9 cellular contexts compared by ENCODE assay signal in genomic region chr11:61973603-61974162, GRCh38. TPM values are rescaled to one million over a fixed set of nuclear protein-coding genes. Genes with fewer than 3 reads are reported as not detected.
DNase-seq lines count a peak whose midpoint lies in the region; ATAC-seq and TF ChIP-seq lines count a peak whose summit lies in the region.
"Had no signal": no experiment of that assay in that cellular context is flagged by ENCODE, and none has a peak within 500 bp of the region (broad histone marks: within the 10 kb centered on the region; RNA-seq: fewer than 3 reads in every experiment).

No MANE protein-coding gene starts in this region.

- H3K9me3 ChIP-seq in tibial artery = no peaks in the 10 kb centered on the region

- DNase-seq in activated CD8-positive, alpha-beta memory T cell treated with anti-CD3 and anti-CD28 coated beads for 24 hours = peak; percentile 52
- DNase-seq in activated CD8-positive, alpha-beta memory T cell treated with anti-CD3 and anti-CD28 coated beads, Interleukin-2, amount 10 ng/mL, durations not matched to agents 7 days and 5 days = no peak
- DNase-seq in brain microvascular endothelial cell = no peak
- DNase-seq in mesothelial cell of epicardium (ENCODE audit: low spot score in 2 of 2, unreplicated experiment in 2 of 2) = peak in 1 of 2 experiments; percentile 37
- DNase-seq in tibial artery = peak; percentile 49 to 76
- no peak for DNase-seq in stimulated activated CD4-positive, alpha-beta T cell treated with anti-CD3 and anti-CD28 coated beads, Interleukin-2, amount 100 ng/mL, for 48 hours
- DNase-seq in NOMO-1 treated with dmso at 0.1 percent for 144 hours (lab: John Stamatoyannopoulos, UW; ENCODE audit: unreplicated experiment) = no peak
- DNase-seq: C1 segment of cervical spinal cord had no signal

- intact Hi-C loops in tibial artery (cut with DNase I; ENCODE audit: low total_unique reads) = loop anchor here (5.0 kb wide), 1 partner anchor 134 kb away; no protein-coding TSS in a partner anchor

- no peak overlapping the region for H3K27ac Mint-ChIP-seq in activated CD8-positive, alpha-beta memory T cell treated with anti-CD3 and anti-CD28 coated beads, Interleukin-2, amount 10 ng/mL, durations not matched to agents 7 days and 5 days
- H3K27ac Mint-ChIP-seq in mesothelial cell of epicardium = peak overlapping the region; percentile 96

- no peak overlapping the region for H3K4me3 Mint-ChIP-seq in activated CD8-positive, alpha-beta memory T cell treated with anti-CD3 and anti-CD28 coated beads, Interleukin-2, amount 10 ng/mL, durations not matched to agents 7 days and 5 days
- H3K4me3 Mint-ChIP-seq in mesothelial cell of epicardium = peak overlapping the region; percentile 11

- H3K27ac ChIP-seq in brain microvascular endothelial cell = peak overlapping the region; percentile 96
- peak overlapping the region; percentile 98 to 100 for H3K27ac ChIP-seq in tibial artery

- in situ Hi-C loops in brain microvascular endothelial cell (cut with HindIII; ENCODE audit: low pct_ligation_motif_present, low sequenced_read_pairs) = no loop called here

- no peak for ATAC-seq in activated CD8-positive, alpha-beta memory T cell treated with anti-CD3 and anti-CD28 coated beads, Interleukin-2, amount 10 ng/mL, durations not matched to agents 7 days and 5 days
- no peak for ATAC-seq in HG03196 (IDR thresholded peaks at IDR 0.05; ENCODE audit: unreplicated experiment)

- H3K36me3 ChIP-seq in brain microvascular endothelial cell (replicated peaks) = no peaks in the 10 kb centered on the region
- no peaks in the 10 kb centered on the region for H3K36me3 ChIP-seq in tibial artery

- H3K4me1 ChIP-seq in tibial artery = peaks cover 6 to 94% (median 72%) of the 10 kb centered on the region in 4 donors

- H3K36me3 Mint-ChIP-seq in activated CD8-positive, alpha-beta memory T cell treated with anti-CD3 and anti-CD28 coated beads, Interleukin-2, amount 10 ng/mL, durations not matched to agents 7 days and 5 days = no peaks in the 10 kb centered on the region
- no peaks in the 10 kb centered on the region for H3K36me3 Mint-ChIP-seq in mesothelial cell of epicardium

- CTCF ChIA-PET in activated CD8-positive, alpha-beta memory T cell treated with anti-CD3 and anti-CD28 coated beads, Interleukin-2, amount 10 ng/mL, durations not matched to agents 7 days and 5 days (lab: Charles Lee) = interaction anchor here (1.2 to 1.7 kb wide), 2 partner anchors 52 to 108 kb away, joined by 3 to 8 read pairs; no protein-coding TSS in a partner anchor

- H3K9me3 Mint-ChIP-seq in activated CD8-positive, alpha-beta memory T cell treated with anti-CD3 and anti-CD28 coated beads, Interleukin-2, amount 10 ng/mL, durations not matched to agents 7 days and 5 days (ENCODE audit: low read depth) = no peaks in the 10 kb centered on the region
- no peaks in the 10 kb centered on the region for H3K9me3 Mint-ChIP-seq in mesothelial cell of epicardium

- TF ChIP-seq CTCF in brain microvascular endothelial cell (IDR thresholded peaks at IDR 0.05; ENCODE audit: low read depth, low read length, missing control alignments) (no peak), mesothelial cell of epicardium (IDR thresholded peaks at IDR 0.05; ENCODE audit: unreplicated experiment) (no peak), tibial artery (IDR thresholded peaks at IDR 0.05) (no peak)

- H3K4me1 Mint-ChIP-seq in activated CD8-positive, alpha-beta memory T cell treated with anti-CD3 and anti-CD28 coated beads, Interleukin-2, amount 10 ng/mL, durations not matched to agents 7 days and 5 days = peaks cover 43% of the 10 kb centered on the region
- peaks cover 77% of the 10 kb centered on the region for H3K4me1 Mint-ChIP-seq in mesothelial cell of epicardium

- H3K4me3 ChIP-seq in brain microvascular endothelial cell (ENCODE audit: low read depth, low read length) = no peak overlapping the region
- H3K4me3 ChIP-seq in tibial artery = no peak overlapping the region

- no peaks in the 10 kb centered on the region for H3K27me3 Mint-ChIP-seq in activated CD8-positive, alpha-beta memory T cell treated with anti-CD3 and anti-CD28 coated beads, Interleukin-2, amount 10 ng/mL, durations not matched to agents 7 days and 5 days
- no peaks in the 10 kb centered on the region for H3K27me3 Mint-ChIP-seq in mesothelial cell of epicardium (ENCODE audit: low read depth)

- no peaks in the 10 kb centered on the region for H3K27me3 ChIP-seq in brain microvascular endothelial cell (replicated peaks)
- H3K27me3 ChIP-seq in tibial artery = no peaks in the 10 kb centered on the region

RNA-seq across cellular contexts. Expression of gene FTH1, which starts 6.2 kb away (rescaled TPM):
- total RNA-seq in activated CD8-positive, alpha-beta memory T cell treated with anti-CD3 and anti-CD28 coated beads, Interleukin-2, amount 10 ng/mL, durations not matched to agents 7 days and 5 days = 100 to 1,000 TPM; 740 to 867 TPM
- total RNA-seq in mesothelial cell of epicardium = 1,419 to 1,500 TPM (median 1,460 TPM) in 3 replicates

RNA-seq across cellular contexts. Expression of gene BEST1, which starts 23.5 kb away (rescaled TPM):
- total RNA-seq in activated CD8-positive, alpha-beta memory T cell treated with anti-CD3 and anti-CD28 coated beads, Interleukin-2, amount 10 ng/mL, durations not matched to agents 7 days and 5 days = not detected
- total RNA-seq in mesothelial cell of epicardium = 0.64 to 1.1 TPM (median 0.90 TPM) in 3 replicates

RNA-seq across cellular contexts. Expression of gene RAB3IL1, which starts 56.3 kb away (rescaled TPM):
- not detected for total RNA-seq in activated CD8-positive, alpha-beta memory T cell treated with anti-CD3 and anti-CD28 coated beads, Interleukin-2, amount 10 ng/mL, durations not matched to agents 7 days and 5 days
- total RNA-seq in mesothelial cell of epicardium = 10.6 to 12.0 TPM (median 11.9 TPM) in 3 replicates

Comparison
In these comparisons a context has a peak if more than half of its experiments do, and no peak if none do; other contexts are left out.
1. DNase-seq: peak in activated CD8-positive, alpha-beta memory T cell treated with anti-CD3 and anti-CD28 coated beads for 24 hours (single experiment) and tibial artery (2 of 2); none in activated CD8-positive, alpha-beta memory T cell treated with anti-CD3 and anti-CD28 coated beads, Interleukin-2, amount 10 ng/mL, durations not matched to agents 7 days and 5 days (single experiment), brain microvascular endothelial cell (single experiment), stimulated activated CD4-positive, alpha-beta T cell treated with anti-CD3 and anti-CD28 coated beads, Interleukin-2, amount 100 ng/mL, for 48 hours (0 of 2) and NOMO-1 treated with dmso at 0.1 percent for 144 hours (single experiment).
2. RNA of gene RAB3IL1, which starts 56.3 kb away (total RNA-seq): 10.6 to 12.0 TPM in mesothelial cell of epicardium; not detected in activated CD8-positive, alpha-beta memory T cell treated with anti-CD3 and anti-CD28 coated beads, Interleukin-2, amount 10 ng/mL, durations not matched to agents 7 days and 5 days; every median in the first group is over 10 times any median in the second.